8 cellular contexts compared by ENCODE assay signal in genomic region chr19:44747739-44748425, GRCh38. TPM values are rescaled to one million over a fixed set of nuclear protein-coding genes. Genes with fewer than 3 reads are reported as not detected.
DNase-seq lines count a peak whose midpoint lies in the region; ATAC-seq and TF ChIP-seq lines count a peak whose summit lies in the region.

No MANE protein-coding gene starts in this region.

- DNase-seq in D341Med (ENCODE audit: low spot score) (peak; percentile 69), HCEC 1CT (peak; percentile 67), NCI-H69 (lab: John Stamatoyannopoulos, UW) (peak; percentile 61), HuH-7.5 (ENCODE audit: low spot score) (no peak)
- DNase-seq in activated T-helper 1 cell treated with anti-CD3 and anti-CD28 coated beads, Interleukin-12 subunit alpha, Interleukin-12 subunit beta, Interleukin-2, Interleukin-4 antibody, amounts not matched to agents 30 ng/mL and 10 ng/mL and 1 ng/mL, durations not matched to agents 14 hours and 24 hours and 36 hours (ENCODE audit: low spot score) = no peak
- no peak for DNase-seq in effector CD8-positive, alpha-beta T cell (lab: John Stamatoyannopoulos, UW)

- H3K4me1 Mint-ChIP-seq in activated T-helper 1 cell treated with anti-CD3 and anti-CD28 coated beads, Interleukin-12 subunit alpha, Interleukin-12 subunit beta, Interleukin-2, Interleukin-4 antibody, amounts not matched to agents 30 ng/mL and 10 ng/mL and 1 ng/mL, durations not matched to agents 14 hours and 24 hours and 36 hours (ENCODE audit: low read depth) = peaks cover 56% of the 10 kb centered on the region

- H3K4me3 ChIP-seq in gastroesophageal sphincter (peak overlapping the region; percentile 81 to 85), neuron (ENCODE audit: low read length) (peak overlapping the region; percentile 50)

- no peaks in the 10 kb centered on the region for H3K9me3 ChIP-seq in gastroesophageal sphincter
- H3K9me3 ChIP-seq in neuron (ENCODE audit: low read length) = no peaks in the 10 kb centered on the region

- no peak for TF ChIP-seq EP300 in gastroesophageal sphincter (IDR thresholded peaks at IDR 0.05)

- intact Hi-C loops in activated T-helper 1 cell treated with anti-CD3 and anti-CD28 coated beads, Interleukin-12 subunit alpha, Interleukin-12 subunit beta, Interleukin-2, Interleukin-4 antibody, amounts not matched to agents 30 ng/mL and 10 ng/mL and 1 ng/mL, durations not matched to agents 14 hours and 24 hours and 36 hours (cut with micrococcal nuclease) = loop anchor here (1.0 kb wide), 5 partner anchors 22 to 994 kb away; partner anchors contain the start of genes NECTIN2 and SMG9

- H3K9me3 Mint-ChIP-seq in activated T-helper 1 cell treated with anti-CD3 and anti-CD28 coated beads, Interleukin-12 subunit alpha, Interleukin-12 subunit beta, Interleukin-2, Interleukin-4 antibody, amounts not matched to agents 30 ng/mL and 10 ng/mL and 1 ng/mL, durations not matched to agents 14 hours and 24 hours and 36 hours = no peaks in the 10 kb centered on the region

- no peak for TF ChIP-seq POLR2A in gastroesophageal sphincter (IDR thresholded peaks at IDR 0.05)

- no peak for TF ChIP-seq CTCF in gastroesophageal sphincter (IDR thresholded peaks at IDR 0.05)

- WGBS in gastroesophageal sphincter (ENCODE audit: low coverage in 1 of 2), 2 donors = 0% methylated on average over 5 to 8 of the region's 26 CpGs

- no peaks in the 10 kb centered on the region for H3K27me3 Mint-ChIP-seq in activated T-helper 1 cell treated with anti-CD3 and anti-CD28 coated beads, Interleukin-12 subunit alpha, Interleukin-12 subunit beta, Interleukin-2, Interleukin-4 antibody, amounts not matched to agents 30 ng/mL and 10 ng/mL and 1 ng/mL, durations not matched to agents 14 hours and 24 hours and 36 hours (ENCODE audit: insufficient read depth)

- peak overlapping the region; percentile 93 for H3K4me3 Mint-ChIP-seq in activated T-helper 1 cell treated with anti-CD3 and anti-CD28 coated beads, Interleukin-12 subunit alpha, Interleukin-12 subunit beta, Interleukin-2, Interleukin-4 antibody, amounts not matched to agents 30 ng/mL and 10 ng/mL and 1 ng/mL, durations not matched to agents 14 hours and 24 hours and 36 hours

- peaks cover 33% of the 10 kb centered on the region for H3K36me3 Mint-ChIP-seq in activated T-helper 1 cell treated with anti-CD3 and anti-CD28 coated beads, Interleukin-12 subunit alpha, Interleukin-12 subunit beta, Interleukin-2, Interleukin-4 antibody, amounts not matched to agents 30 ng/mL and 10 ng/mL and 1 ng/mL, durations not matched to agents 14 hours and 24 hours and 36 hours (ENCODE audit: low read depth)

- H3K36me3 ChIP-seq in gastroesophageal sphincter (peaks cover 0 to 24% of the 10 kb centered on the region in 2 donors), neuron (ENCODE audit: insufficient read depth, low read length) (no peaks in the 10 kb centered on the region)

- H2AFZ ChIP-seq in neuron (ENCODE audit: low read depth, low read length) = peak overlapping the region; percentile 70

- H3K27ac Mint-ChIP-seq in activated T-helper 1 cell treated with anti-CD3 and anti-CD28 coated beads, Interleukin-12 subunit alpha, Interleukin-12 subunit beta, Interleukin-2, Interleukin-4 antibody, amounts not matched to agents 30 ng/mL and 10 ng/mL and 1 ng/mL, durations not matched to agents 14 hours and 24 hours and 36 hours = peak overlapping the region; percentile 97

- peak overlapping the region; percentile 72 to 92 (median 92) for H3K27ac ChIP-seq in gastroesophageal sphincter

- no peaks in the 10 kb centered on the region for H3K27me3 ChIP-seq in gastroesophageal sphincter
- H3K27me3 ChIP-seq in neuron (ENCODE audit: insufficient read depth, low read length) = peaks cover 11% of the 10 kb centered on the region

- peak; percentile 27 for ATAC-seq in gastroesophageal sphincter

- H3K4me1 ChIP-seq in gastroesophageal sphincter = peaks cover 0 to 89% (median 51%) of the 10 kb centered on the region in 3 donors
- peaks cover 18% of the 10 kb centered on the region for H3K4me1 ChIP-seq in neuron (ENCODE audit: insufficient read depth, low read length)

RNA-seq across cellular contexts. Expression of gene BCL3, which starts 0.6 kb away (rescaled TPM):
- 67.2 and 74.6 TPM in 2 replicates for total RNA-seq in activated T-helper 1 cell treated with anti-CD3 and anti-CD28 coated beads, Interleukin-12 subunit alpha, Interleukin-12 subunit beta, Interleukin-2, Interleukin-4 antibody, amounts not matched to agents 30 ng/mL and 10 ng/mL and 1 ng/mL, durations not matched to agents 14 hours and 24 hours and 36 hours
- total RNA-seq in gastroesophageal sphincter = 10 to 100 TPM; 13.2 to 37.7 (median 16.4) TPM

RNA-seq across cellular contexts. Expression of gene CBLC, which starts 29.8 kb away (rescaled TPM):
- not detected in 2 replicates for total RNA-seq in activated T-helper 1 cell treated with anti-CD3 and anti-CD28 coated beads, Interleukin-12 subunit alpha, Interleukin-12 subunit beta, Interleukin-2, Interleukin-4 antibody, amounts not matched to agents 30 ng/mL and 10 ng/mL and 1 ng/mL, durations not matched to agents 14 hours and 24 hours and 36 hours
- 1 to 10 TPM in 1 of 4 donors, under 1 TPM in 1, not detected in 2; 0.93 to 1.0 TPM for total RNA-seq in gastroesophageal sphincter

RNA-seq across cellular contexts. Expression of gene CEACAM16, which starts 48.9 kb away (rescaled TPM):
- total RNA-seq in activated T-helper 1 cell treated with anti-CD3 and anti-CD28 coated beads, Interleukin-12 subunit alpha, Interleukin-12 subunit beta, Interleukin-2, Interleukin-4 antibody, amounts not matched to agents 30 ng/mL and 10 ng/mL and 1 ng/mL, durations not matched to agents 14 hours and 24 hours and 36 hours = not detected in 2 replicates
- total RNA-seq in gastroesophageal sphincter = not detected

Comparison
In these comparisons a context has a peak if more than half of its experiments do, and no peak if none do; other contexts are left out.
1. DNase-seq: peak in D341Med (single experiment), HCEC 1CT (single experiment) and NCI-H69 (single experiment); none in activated T-helper 1 cell treated with anti-CD3 and anti-CD28 coated beads, Interleukin-12 subunit alpha, Interleukin-12 subunit beta, Interleukin-2, Interleukin-4 antibody, amounts not matched to agents 30 ng/mL and 10 ng/mL and 1 ng/mL, durations not matched to agents 14 hours and 24 hours and 36 hours (single experiment), HuH-7.5 (single experiment) and effector CD8-positive, alpha-beta T cell (single experiment).